In genomic region chr20:37914672-37915433, GRCh38 we compare ENCODE assay signal across 1 cellular context.
A peak's percentile ranks its signal among the peaks of the same experiment; 100 is the strongest.
TF ChIP-seq lines count a peak whose summit lies in the region.

No MANE protein-coding gene starts in this region.

TF ChIP-seq in HepG2, 621 proteins besides CTCF, POLR2A, EP300 and RAD21 (continued from another document and continues in another):
- TF ChIP-seq STAT6 (CRISPR knock-in tag; IDR thresholded peaks at IDR 0.05; ENCODE audit: borderline replicate concordance) = no peak
- TF ChIP-seq ZBTB26 (CRISPR knock-in tag; IDR thresholded peaks at IDR 0.05; ENCODE audit: borderline replicate concordance) = no peak
- no peak for TF ChIP-seq MAF1 (CRISPR knock-in tag; IDR thresholded peaks at IDR 0.05; ENCODE audit: borderline replicate concordance)
- TF ChIP-seq EZH2 (conservative IDR thresholded peaks at IDR 0.05; ENCODE audit: low read depth, low read length) = no peak
- no peak for TF ChIP-seq ZMYM4 (CRISPR knock-in tag; IDR thresholded peaks at IDR 0.05)
- TF ChIP-seq RBAK (CRISPR knock-in tag; IDR thresholded peaks at IDR 0.05) = 0 out of 2 replicates have a peak, but pooled peaks have one; percentile 40
- no peak for TF ChIP-seq ZNF770 (CRISPR knock-in tag; IDR thresholded peaks at IDR 0.05)
- TF ChIP-seq MXI1 (IDR thresholded peaks at IDR 0.05; ENCODE audit: borderline replicate concordance, low read depth, low read length) = no peak
- TF ChIP-seq PBX3 (CRISPR knock-in tag; IDR thresholded peaks at IDR 0.05; ENCODE audit: borderline replicate concordance) = no peak
- TF ChIP-seq NFKBIZ (CRISPR knock-in tag; IDR thresholded peaks at IDR 0.05) = no peak
- TF ChIP-seq, protein P1, sequence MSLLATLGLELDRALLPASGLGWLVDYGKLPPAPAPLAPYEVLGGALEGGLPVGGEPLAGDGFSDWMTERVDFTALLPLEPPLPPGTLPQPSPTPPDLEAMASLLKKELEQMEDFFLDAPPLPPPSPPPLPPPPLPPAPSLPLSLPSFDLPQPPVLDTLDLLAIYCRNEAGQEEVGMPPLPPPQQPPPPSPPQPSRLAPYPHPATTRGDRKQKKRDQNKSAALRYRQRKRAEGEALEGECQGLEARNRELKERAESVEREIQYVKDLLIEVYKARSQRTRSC (CRISPR knock-in tag; IDR thresholded peaks at IDR 0.05; ENCODE audit: low read depth) = no peak
- no peak for TF ChIP-seq POLR2G (IDR thresholded peaks at IDR 0.05; ENCODE audit: low read depth, low read length)
- no peak for TF ChIP-seq CEBPG (CRISPR knock-in tag; IDR thresholded peaks at IDR 0.05)
- TF ChIP-seq HDAC6 (IDR thresholded peaks at IDR 0.05; ENCODE audit: low read depth, low read length) = no peak
- TF ChIP-seq YY1 (IDR thresholded peaks at IDR 0.05; ENCODE audit: insufficient read depth, insufficient replicate concordance, low read depth, low read length) = no peak
- no peak for TF ChIP-seq CC2D1A (CRISPR knock-in tag; IDR thresholded peaks at IDR 0.05)
- no peak for TF ChIP-seq SAP130 (CRISPR knock-in tag; IDR thresholded peaks at IDR 0.05; ENCODE audit: low read depth)
- peak; percentile 88; the same call in 1 of the 2 replicates for TF ChIP-seq ZNF280D (CRISPR knock-in tag; IDR thresholded peaks at IDR 0.05)
- TF ChIP-seq HMGA1 (CRISPR knock-in tag; conservative IDR thresholded peaks at IDR 0.05) = no peak
- no peak; the same call in none of the 2 replicates for TF ChIP-seq HMG20B (CRISPR knock-in tag; conservative IDR thresholded peaks at IDR 0.05)
- TF ChIP-seq NR2F6 (IDR thresholded peaks at IDR 0.05) = no peak
- TF ChIP-seq NR2F6 (CRISPR knock-in tag; IDR thresholded peaks at IDR 0.05) = no peak
- no peak for TF ChIP-seq ZNF75D (CRISPR knock-in tag; IDR thresholded peaks at IDR 0.05; ENCODE audit: borderline replicate concordance)
- TF ChIP-seq HMG20A (CRISPR knock-in tag; IDR thresholded peaks at IDR 0.05; ENCODE audit: borderline replicate concordance) = no peak
- TF ChIP-seq ZNF337 (CRISPR knock-in tag; IDR thresholded peaks at IDR 0.05; ENCODE audit: borderline replicate concordance, low read depth) = no peak
- no peak for TF ChIP-seq ZNF562 (CRISPR knock-in tag; IDR thresholded peaks at IDR 0.05; ENCODE audit: borderline replicate concordance)
- TF ChIP-seq ZBTB21 (CRISPR knock-in tag; IDR thresholded peaks at IDR 0.05) = no peak
- TF ChIP-seq KAT2B (IDR thresholded peaks at IDR 0.05; ENCODE audit: borderline replicate concordance, low read depth, low read length) = no peak
- TF ChIP-seq, protein P2, sequence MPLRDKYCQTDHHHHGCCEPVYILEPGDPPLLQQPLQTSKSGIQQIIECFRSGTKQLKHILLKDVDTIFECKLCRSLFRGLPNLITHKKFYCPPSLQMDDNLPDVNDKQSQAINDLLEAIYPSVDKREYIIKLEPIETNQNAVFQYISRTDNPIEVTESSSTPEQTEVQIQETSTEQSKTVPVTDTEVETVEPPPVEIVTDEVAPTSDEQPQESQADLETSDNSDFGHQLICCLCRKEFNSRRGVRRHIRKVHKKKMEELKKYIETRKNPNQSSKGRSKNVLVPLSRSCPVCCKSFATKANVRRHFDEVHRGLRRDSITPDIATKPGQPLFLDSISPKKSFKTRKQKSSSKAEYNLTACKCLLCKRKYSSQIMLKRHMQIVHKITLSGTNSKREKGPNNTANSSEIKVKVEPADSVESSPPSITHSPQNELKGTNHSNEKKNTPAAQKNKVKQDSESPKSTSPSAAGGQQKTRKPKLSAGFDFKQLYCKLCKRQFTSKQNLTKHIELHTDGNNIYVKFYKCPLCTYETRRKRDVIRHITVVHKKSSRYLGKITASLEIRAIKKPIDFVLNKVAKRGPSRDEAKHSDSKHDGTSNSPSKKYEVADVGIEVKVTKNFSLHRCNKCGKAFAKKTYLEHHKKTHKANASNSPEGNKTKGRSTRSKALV (CRISPR knock-in tag; IDR thresholded peaks at IDR 0.05) = peak; percentile 66
- TF ChIP-seq HNRNPH1 (optimal IDR thresholded peaks at IDR 0.05; ENCODE audit: low read depth, low read length) = no peak
- TF ChIP-seq, protein P3, sequence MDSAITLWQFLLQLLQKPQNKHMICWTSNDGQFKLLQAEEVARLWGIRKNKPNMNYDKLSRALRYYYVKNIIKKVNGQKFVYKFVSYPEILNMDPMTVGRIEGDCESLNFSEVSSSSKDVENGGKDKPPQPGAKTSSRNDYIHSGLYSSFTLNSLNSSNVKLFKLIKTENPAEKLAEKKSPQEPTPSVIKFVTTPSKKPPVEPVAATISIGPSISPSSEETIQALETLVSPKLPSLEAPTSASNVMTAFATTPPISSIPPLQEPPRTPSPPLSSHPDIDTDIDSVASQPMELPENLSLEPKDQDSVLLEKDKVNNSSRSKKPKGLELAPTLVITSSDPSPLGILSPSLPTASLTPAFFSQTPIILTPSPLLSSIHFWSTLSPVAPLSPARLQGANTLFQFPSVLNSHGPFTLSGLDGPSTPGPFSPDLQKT (CRISPR knock-in tag; IDR thresholded peaks at IDR 0.05; ENCODE audit: borderline replicate concordance) = no peak
- no peak for TF ChIP-seq SIN3B (IDR thresholded peaks at IDR 0.05; ENCODE audit: low read length)
- no peak for TF ChIP-seq ZNF703 (CRISPR knock-in tag; IDR thresholded peaks at IDR 0.05; ENCODE audit: borderline replicate concordance)
- TF ChIP-seq, protein P4, sequence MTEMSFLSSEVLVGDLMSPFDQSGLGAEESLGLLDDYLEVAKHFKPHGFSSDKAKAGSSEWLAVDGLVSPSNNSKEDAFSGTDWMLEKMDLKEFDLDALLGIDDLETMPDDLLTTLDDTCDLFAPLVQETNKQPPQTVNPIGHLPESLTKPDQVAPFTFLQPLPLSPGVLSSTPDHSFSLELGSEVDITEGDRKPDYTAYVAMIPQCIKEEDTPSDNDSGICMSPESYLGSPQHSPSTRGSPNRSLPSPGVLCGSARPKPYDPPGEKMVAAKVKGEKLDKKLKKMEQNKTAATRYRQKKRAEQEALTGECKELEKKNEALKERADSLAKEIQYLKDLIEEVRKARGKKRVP (CRISPR knock-in tag; IDR thresholded peaks at IDR 0.05) = no peak
- TF ChIP-seq ZFP36L2 (CRISPR knock-in tag; IDR thresholded peaks at IDR 0.05) = no peak
- no peak for TF ChIP-seq GATAD1 (CRISPR knock-in tag; IDR thresholded peaks at IDR 0.05)
- no peak for TF ChIP-seq GFI1 (CRISPR knock-in tag; IDR thresholded peaks at IDR 0.05; ENCODE audit: borderline replicate concordance)
- TF ChIP-seq JDP2 (CRISPR knock-in tag; IDR thresholded peaks at IDR 0.05; ENCODE audit: borderline replicate concordance) = no peak
- TF ChIP-seq ZNF607 (CRISPR knock-in tag; IDR thresholded peaks at IDR 0.05; ENCODE audit: borderline replicate concordance) = peak; percentile 64; the same call in 1 of the 2 replicates
- TF ChIP-seq KLF16 (CRISPR knock-in tag; IDR thresholded peaks at IDR 0.05) = 0 out of 4 replicates have a peak, but pooled peaks of 1 of the 2 experiments have one; percentile 25
- TF ChIP-seq POLR2AphosphoS5 (IDR thresholded peaks at IDR 0.05; ENCODE audit: low read depth, low read length) = no peak
- TF ChIP-seq ZNF180 (CRISPR knock-in tag; IDR thresholded peaks at IDR 0.05; ENCODE audit: borderline replicate concordance, low read depth) = no peak
- no peak for TF ChIP-seq TFDP2 (CRISPR knock-in tag; IDR thresholded peaks at IDR 0.05)
- TF ChIP-seq KAT7 (CRISPR knock-in tag; IDR thresholded peaks at IDR 0.05; ENCODE audit: borderline replicate concordance) = no peak
- peak; percentile 62; the same call in 1 of the 2 replicates for TF ChIP-seq ZNF891 (CRISPR knock-in tag; IDR thresholded peaks at IDR 0.05)
